Comparison of ENCODE assay signal across 14 cellular contexts in the genomic region with DNA sequence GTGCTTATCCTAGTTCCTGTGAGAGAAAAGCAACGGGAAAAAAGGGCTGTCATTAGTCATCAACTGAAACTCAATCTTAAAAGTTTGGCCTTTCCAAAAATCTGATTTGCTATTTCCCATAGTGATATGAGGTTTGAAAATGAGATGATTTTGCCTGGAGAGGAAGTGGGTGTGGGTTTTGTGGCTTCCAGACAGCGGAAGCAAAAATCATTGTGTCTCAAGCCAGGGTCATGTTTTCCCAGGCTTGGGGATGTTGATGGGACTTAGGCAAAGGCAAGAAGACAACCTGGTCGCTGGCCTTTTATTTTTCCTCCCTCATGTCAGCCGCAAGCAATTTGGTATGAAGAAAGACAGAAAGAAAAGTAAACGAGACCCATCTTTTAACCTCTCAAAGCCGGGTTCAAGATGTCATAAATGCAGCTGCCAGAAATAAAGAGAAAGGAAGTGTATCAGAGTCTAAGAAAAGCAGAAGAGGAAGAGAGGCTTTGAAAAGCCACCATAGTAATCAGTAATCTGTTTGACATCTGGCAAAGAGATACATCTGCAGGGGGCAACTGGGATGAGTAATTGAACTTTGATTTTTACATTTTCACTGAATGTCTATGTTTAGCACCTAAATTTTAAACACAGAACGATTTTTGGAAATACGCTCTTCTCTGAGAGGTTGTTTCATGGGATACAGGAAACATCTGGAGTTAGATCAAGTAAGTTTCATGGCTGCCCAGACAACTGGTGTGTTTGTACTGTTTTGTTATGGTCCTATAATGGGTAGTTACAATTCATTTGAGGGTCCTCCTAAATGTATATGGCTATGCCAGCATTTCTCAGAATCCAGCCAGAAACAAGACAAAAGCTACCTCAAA.
A peak's percentile ranks its signal among the peaks of the same experiment; 100 is the strongest.
DNase-seq lines count a peak whose midpoint lies in the region; ATAC-seq and TF ChIP-seq lines count a peak whose summit lies in the region.
"Had no signal": no experiment of that assay in that cellular context is flagged by ENCODE, and none has a peak within 500 bp of the region (broad histone marks: within the 10 kb centered on the region; RNA-seq: fewer than 3 reads in every experiment).

No MANE protein-coding gene starts in this region.

- POLR2A ChIA-PET in activated CD8-positive, alpha-beta T cell treated with anti-CD3 and anti-CD28 coated beads for 36 hours (lab: Charles Lee): no interaction called here
- POLR2A ChIA-PET in naive thymus-derived CD4-positive, alpha-beta T cell (lab: Charles Lee): no interaction called here
- POLR2A ChIA-PET in activated CD4-positive, alpha-beta memory T cell treated with anti-CD3 and anti-CD28 coated beads for 36 hours (lab: Charles Lee): no interaction called here

- no peaks in the 10 kb centered on the region for H3K27me3 Mint-ChIP-seq in activated CD8-positive, alpha-beta T cell treated with anti-CD3 and anti-CD28 coated beads for 36 hours
- no peaks in the 10 kb centered on the region for H3K27me3 Mint-ChIP-seq in nephron (ENCODE audit: low read depth)
- no peaks in the 10 kb centered on the region for H3K27me3 Mint-ChIP-seq in naive thymus-derived CD4-positive, alpha-beta T cell
- no peaks in the 10 kb centered on the region for H3K27me3 Mint-ChIP-seq in activated CD4-positive, alpha-beta memory T cell treated with anti-CD3 and anti-CD28 coated beads for 36 hours
- no peaks in the 10 kb centered on the region for H3K27me3 Mint-ChIP-seq in activated CD4-positive, alpha-beta T cell treated with anti-CD3 and anti-CD28 coated beads, Interleukin-2, amount 10 ng/mL, durations not matched to agents 24 days and 14 days
- H3K27me3 Mint-ChIP-seq: activated T-helper 17 cell treated with anti-CD3 and anti-CD28 coated beads, Interleukin-2, amount 50 U/mL, for 72 hours had no signal

- no peak overlapping the region for H3K27ac ChIP-seq in naive thymus-derived CD4-positive, alpha-beta T cell (ENCODE audit: low read depth, low read length)

- CTCF ChIA-PET in activated CD8-positive, alpha-beta T cell treated with anti-CD3 and anti-CD28 coated beads for 36 hours (lab: Charles Lee): no interaction called here
- CTCF ChIA-PET in naive thymus-derived CD4-positive, alpha-beta T cell (lab: Charles Lee): no interaction called here
- CTCF ChIA-PET in activated CD4-positive, alpha-beta memory T cell treated with anti-CD3 and anti-CD28 coated beads for 36 hours (lab: Charles Lee): no interaction called here

- no peak overlapping the region for H3K27ac Mint-ChIP-seq in activated CD8-positive, alpha-beta T cell treated with anti-CD3 and anti-CD28 coated beads for 36 hours
- H3K27ac Mint-ChIP-seq in nephron: peak overlapping the region; percentile 73 to 90 (median 87)
- H3K27ac Mint-ChIP-seq in naive thymus-derived CD4-positive, alpha-beta T cell: no peak overlapping the region
- no peak overlapping the region for H3K27ac Mint-ChIP-seq in activated CD4-positive, alpha-beta memory T cell treated with anti-CD3 and anti-CD28 coated beads for 36 hours
- no peak overlapping the region for H3K27ac Mint-ChIP-seq in activated CD4-positive, alpha-beta T cell treated with anti-CD3 and anti-CD28 coated beads, Interleukin-2, amount 10 ng/mL, durations not matched to agents 24 days and 14 days
- H3K27ac Mint-ChIP-seq: activated T-helper 17 cell treated with anti-CD3 and anti-CD28 coated beads, Interleukin-2, amount 50 U/mL, for 72 hours; WTC11 had no signal

- H3K4me1 ChIP-seq in naive thymus-derived CD4-positive, alpha-beta T cell (ENCODE audit: control insufficient read depth in 2 of 2, insufficient read depth in 2 of 2, low read length in 2 of 2): no peaks in the 10 kb centered on the region

- intact Hi-C loops in activated CD8-positive, alpha-beta T cell treated with anti-CD3 and anti-CD28 coated beads for 36 hours (cut with micrococcal nuclease): no loop called here
- intact Hi-C loops in naive thymus-derived CD4-positive, alpha-beta T cell (cut with micrococcal nuclease): no loop called here
- intact Hi-C loops in activated CD4-positive, alpha-beta memory T cell treated with anti-CD3 and anti-CD28 coated beads for 36 hours (cut with micrococcal nuclease): no loop called here
- intact Hi-C loops in activated CD4-positive, alpha-beta T cell treated with anti-CD3 and anti-CD28 coated beads, Interleukin-2, amount 10 ng/mL, durations not matched to agents 24 days and 14 days (cut with micrococcal nuclease): no loop called here

- H3K9me3 Mint-ChIP-seq in activated CD8-positive, alpha-beta T cell treated with anti-CD3 and anti-CD28 coated beads for 36 hours: peaks cover 13% of the 10 kb centered on the region
- H3K9me3 Mint-ChIP-seq in nephron: peaks cover 6% of the 10 kb centered on the region
- peaks cover 0 to 22% (median 7%) of the 10 kb centered on the region in 11 donors for H3K9me3 Mint-ChIP-seq in naive thymus-derived CD4-positive, alpha-beta T cell
- H3K9me3 Mint-ChIP-seq in activated CD4-positive, alpha-beta memory T cell treated with anti-CD3 and anti-CD28 coated beads for 36 hours: peaks cover 28% of the 10 kb centered on the region
- H3K9me3 Mint-ChIP-seq in activated CD4-positive, alpha-beta T cell treated with anti-CD3 and anti-CD28 coated beads, Interleukin-2, amount 10 ng/mL, durations not matched to agents 24 days and 14 days: peaks cover 4% of the 10 kb centered on the region

- no peak for ATAC-seq in activated CD8-positive, alpha-beta T cell treated with anti-CD3 and anti-CD28 coated beads for 36 hours
- no peak for ATAC-seq in naive thymus-derived CD4-positive, alpha-beta T cell
- ATAC-seq: activated T-helper 17 cell treated with anti-CD3 and anti-CD28 coated beads, Interleukin-2, amount 50 U/mL, for 72 hours; mucosa of descending colon; WTC11 had no signal

- H3K27me3 ChIP-seq in naive thymus-derived CD4-positive, alpha-beta T cell (ENCODE audit: control insufficient read depth in 2 of 2, insufficient read depth in 2 of 2, low read length in 2 of 2): no peaks in the 10 kb centered on the region

- in situ Hi-C loops in KBM-7 (cut with MboI; ENCODE audit: low pct_unique_long_range_greater_than_20kb, low sequenced_read_pairs): no loop called here

- DNase-seq in GM03348 (ENCODE audit: low spot score): peak; percentile 3
- DNase-seq in KBM-7: peak; percentile 75
- peak; percentile 1 for DNase-seq in activated CD8-positive, alpha-beta T cell treated with anti-CD3 and anti-CD28 coated beads for 36 hours
- no peak for DNase-seq in inferior parietal cortex (ENCODE audit: extremely low spot score)
- no peak for DNase-seq in naive thymus-derived CD4-positive, alpha-beta T cell
- DNase-seq in activated CD4-positive, alpha-beta memory T cell treated with anti-CD3 and anti-CD28 coated beads for 36 hours: no peak
- no peak for DNase-seq in activated CD4-positive, alpha-beta T cell treated with anti-CD3 and anti-CD28 coated beads, Interleukin-2, amount 10 ng/mL, durations not matched to agents 24 days and 14 days
- DNase-seq: glutamatergic neuron, mucosa of descending colon, NCI-H2107 had no signal

- peaks cover 6% of the 10 kb centered on the region for H3K4me1 Mint-ChIP-seq in activated CD8-positive, alpha-beta T cell treated with anti-CD3 and anti-CD28 coated beads for 36 hours (ENCODE audit: low read depth)
- H3K4me1 Mint-ChIP-seq in nephron: peaks cover 16% of the 10 kb centered on the region
- peaks cover 0 to 11% (median 9%) of the 10 kb centered on the region in 7 donors for H3K4me1 Mint-ChIP-seq in naive thymus-derived CD4-positive, alpha-beta T cell
- peaks cover 6% of the 10 kb centered on the region for H3K4me1 Mint-ChIP-seq in activated CD4-positive, alpha-beta memory T cell treated with anti-CD3 and anti-CD28 coated beads for 36 hours (ENCODE audit: low read depth)
- peaks cover 6% of the 10 kb centered on the region for H3K4me1 Mint-ChIP-seq in activated CD4-positive, alpha-beta T cell treated with anti-CD3 and anti-CD28 coated beads, Interleukin-2, amount 10 ng/mL, durations not matched to agents 24 days and 14 days
- H3K4me1 Mint-ChIP-seq: activated T-helper 17 cell treated with anti-CD3 and anti-CD28 coated beads, Interleukin-2, amount 50 U/mL, for 72 hours; WTC11 had no signal

- no peaks in the 10 kb centered on the region for H3K36me3 Mint-ChIP-seq in activated CD8-positive, alpha-beta T cell treated with anti-CD3 and anti-CD28 coated beads for 36 hours (ENCODE audit: low read depth)
- H3K36me3 Mint-ChIP-seq in nephron (ENCODE audit: low read depth): no peaks in the 10 kb centered on the region
- no peaks in the 10 kb centered on the region for H3K36me3 Mint-ChIP-seq in naive thymus-derived CD4-positive, alpha-beta T cell
- H3K36me3 Mint-ChIP-seq in activated CD4-positive, alpha-beta memory T cell treated with anti-CD3 and anti-CD28 coated beads for 36 hours: no peaks in the 10 kb centered on the region
- no peaks in the 10 kb centered on the region for H3K36me3 Mint-ChIP-seq in activated CD4-positive, alpha-beta T cell treated with anti-CD3 and anti-CD28 coated beads, Interleukin-2, amount 10 ng/mL, durations not matched to agents 24 days and 14 days (ENCODE audit: low read depth)

- no peaks in the 10 kb centered on the region for H3K36me3 ChIP-seq in naive thymus-derived CD4-positive, alpha-beta T cell (ENCODE audit: control insufficient read depth in 2 of 3, insufficient read depth in 3 of 3, low read length in 3 of 3)

- H3K4me3 Mint-ChIP-seq in activated CD8-positive, alpha-beta T cell treated with anti-CD3 and anti-CD28 coated beads for 36 hours: no peak overlapping the region
- H3K4me3 Mint-ChIP-seq in nephron: peak overlapping the region in 1 of 3 experiments; percentile 29
- H3K4me3 Mint-ChIP-seq in naive thymus-derived CD4-positive, alpha-beta T cell: peak overlapping the region in 4 of 10 donors; percentile 4 to 43 (median 26)
- no peak overlapping the region for H3K4me3 Mint-ChIP-seq in activated CD4-positive, alpha-beta memory T cell treated with anti-CD3 and anti-CD28 coated beads for 36 hours
- H3K4me3 Mint-ChIP-seq in activated CD4-positive, alpha-beta T cell treated with anti-CD3 and anti-CD28 coated beads, Interleukin-2, amount 10 ng/mL, durations not matched to agents 24 days and 14 days: no peak overlapping the region
- H3K4me3 Mint-ChIP-seq: activated T-helper 17 cell treated with anti-CD3 and anti-CD28 coated beads, Interleukin-2, amount 50 U/mL, for 72 hours; WTC11 had no signal

- H3K4me3 ChIP-seq in naive thymus-derived CD4-positive, alpha-beta T cell (ENCODE audit: low read length): no peak overlapping the region
- H3K4me3 ChIP-seq: mucosa of descending colon, skin epidermis had no signal

- TF ChIP-seq CTCF in activated CD8-positive, alpha-beta T cell treated with anti-CD3 and anti-CD28 coated beads for 36 hours (IDR thresholded peaks at IDR 0.05): no peak
- TF ChIP-seq CTCF in nephron (IDR thresholded peaks at IDR 0.05; ENCODE audit: unreplicated experiment in 3 of 3): no peak

- no peaks in the 10 kb centered on the region for H3K9me3 ChIP-seq in naive thymus-derived CD4-positive, alpha-beta T cell (ENCODE audit: control insufficient read depth in 2 of 3, low read length in 3 of 3)
- H3K9me3 ChIP-seq: mucosa of descending colon had no signal

Comparison
In these comparisons a context has a peak if more than half of its experiments do, and no peak if none do; other contexts are left out.
1. DNase-seq: peak in GM03348 (single experiment), KBM-7 (single experiment) and activated CD8-positive, alpha-beta T cell treated with anti-CD3 and anti-CD28 coated beads for 36 hours (single experiment); none in inferior parietal cortex (single experiment), naive thymus-derived CD4-positive, alpha-beta T cell (0 of 9), activated CD4-positive, alpha-beta memory T cell treated with anti-CD3 and anti-CD28 coated beads for 36 hours (single experiment) and activated CD4-positive, alpha-beta T cell treated with anti-CD3 and anti-CD28 coated beads, Interleukin-2, amount 10 ng/mL, durations not matched to agents 24 days and 14 days (single experiment).
2. H3K27ac Mint-ChIP-seq: peak in nephron (3 of 3); none in activated CD8-positive, alpha-beta T cell treated with anti-CD3 and anti-CD28 coated beads for 36 hours (single experiment), naive thymus-derived CD4-positive, alpha-beta T cell (0 of 9), activated CD4-positive, alpha-beta memory T cell treated with anti-CD3 and anti-CD28 coated beads for 36 hours (single experiment) and activated CD4-positive, alpha-beta T cell treated with anti-CD3 and anti-CD28 coated beads, Interleukin-2, amount 10 ng/mL, durations not matched to agents 24 days and 14 days (single experiment).